ENCODE assay signal across 18 cellular contexts in the genomic region with DNA sequence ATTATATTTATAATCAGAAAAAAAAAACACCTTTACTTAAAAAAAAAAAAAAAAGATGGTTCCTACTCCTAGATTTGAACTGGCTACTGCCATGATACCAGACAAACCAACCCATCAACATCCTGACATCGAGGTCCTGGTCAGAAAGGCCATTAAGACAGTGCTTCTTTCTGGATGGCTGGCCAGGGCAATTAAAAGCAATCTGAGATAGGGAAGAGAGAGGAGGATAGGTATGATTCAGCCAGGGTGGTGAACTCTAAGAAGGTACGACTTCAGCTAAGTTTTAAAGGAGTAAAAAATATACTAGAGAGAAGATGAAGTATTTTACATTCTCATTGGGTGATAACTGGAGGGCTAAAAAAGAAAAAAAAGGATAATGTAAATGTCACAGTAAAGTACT.
"Had no signal": no experiment of that assay in that cellular context is flagged by ENCODE, and none has a peak within 500 bp of the region (broad histone marks: within the 10 kb centered on the region; RNA-seq: fewer than 3 reads in every experiment).

No MANE protein-coding gene starts in this region.

- H3K36me3 Mint-ChIP-seq: brain; stimulated activated memory B cell treated with anti-CD40 and anti-IgM and Interleukin-4, amounts not matched to agents 10 μg/mL and 1 μg/mL and 100 μg/mL, for 72 hours had no signal

- H3K27me3 ChIP-seq: adrenal gland, esophagus squamous epithelium, heart left ventricle, neutrophil, transverse colon had no signal

- ATAC-seq: activated CD4-positive, CD25-positive, alpha-beta regulatory T cell treated with anti-CD3 and anti-CD28 coated beads, Interleukin-2, amount 50 U/mL, for 24 hours; heart left ventricle; left ventricle myocardium superior; right cardiac atrium; SK-N-SH treated with all-trans-retinoic acid at 6 μM for 48 hours; stimulated activated memory B cell treated with anti-CD40 and anti-IgM and Interleukin-4, amounts not matched to agents 10 μg/mL and 1 μg/mL and 100 μg/mL, for 72 hours had no signal

- H3K36me3 ChIP-seq: adrenal gland, esophagus squamous epithelium, heart left ventricle, neutrophil, transverse colon had no signal

- H3K27ac ChIP-seq: adrenal gland, esophagus squamous epithelium, neutrophil, transverse colon had no signal

- DNase-seq: activated naive CD4-positive, alpha-beta T cell treated with anti-CD3 and anti-CD28 coated beads, Interleukin-2, amount 50 U/mL, for 16 hours; activated T-cell treated with anti-CD3 and anti-CD28 coated beads, Interleukin-2, amount 50 U/mL, for 1 hour; adrenal gland; cerebellar nuclear complex; esophagus squamous epithelium; foreskin fibroblast; heart left ventricle; left ventricle myocardium superior; right cardiac atrium; small intestine; T-helper 2 cell; transverse colon had no signal

- H3K27ac Mint-ChIP-seq: stimulated activated memory B cell treated with anti-CD40 and anti-IgM and Interleukin-4, amounts not matched to agents 10 μg/mL and 1 μg/mL and 100 μg/mL, for 72 hours had no signal

- H3K27me3 Mint-ChIP-seq: brain; stimulated activated memory B cell treated with anti-CD40 and anti-IgM and Interleukin-4, amounts not matched to agents 10 μg/mL and 1 μg/mL and 100 μg/mL, for 72 hours had no signal

- FAIRE-seq: islet of Langerhans, small intestine had no signal

- H3K9me3 ChIP-seq: adrenal gland, esophagus squamous epithelium, heart left ventricle, neutrophil, transverse colon had no signal

- H3K9me3 Mint-ChIP-seq: brain; stimulated activated memory B cell treated with anti-CD40 and anti-IgM and Interleukin-4, amounts not matched to agents 10 μg/mL and 1 μg/mL and 100 μg/mL, for 72 hours had no signal

- H3K4me1 Mint-ChIP-seq: stimulated activated memory B cell treated with anti-CD40 and anti-IgM and Interleukin-4, amounts not matched to agents 10 μg/mL and 1 μg/mL and 100 μg/mL, for 72 hours had no signal

- H3K4me3 ChIP-seq: adrenal gland, esophagus squamous epithelium, heart left ventricle, transverse colon had no signal

- H3K4me1 ChIP-seq: adrenal gland, transverse colon had no signal

- H3K4me3 Mint-ChIP-seq: brain; stimulated activated memory B cell treated with anti-CD40 and anti-IgM and Interleukin-4, amounts not matched to agents 10 μg/mL and 1 μg/mL and 100 μg/mL, for 72 hours had no signal
